ENCODE assay signal across 22 cellular contexts in genomic region chr11:115396533-115396932, GRCh38.
"Had no signal": no experiment of that assay in that cellular context is flagged by ENCODE, and none has a peak within 500 bp of the region (broad histone marks: within the 10 kb centered on the region; RNA-seq: fewer than 3 reads in every experiment).

No MANE protein-coding gene starts in this region.

- DNase-seq: activated CD4-positive, alpha-beta T cell treated with anti-CD3 and anti-CD28 coated beads for 4 hours; activated CD4-positive, alpha-beta T cell treated with anti-CD3 and anti-CD28 coated beads, Interleukin-2, amount 50 U/mL, for 4 hours; activated CD8-positive, alpha-beta memory T cell treated with anti-CD3 and anti-CD28 coated beads, Interleukin-2, amount 50 U/mL, for 48 hours; activated CD8-positive, alpha-beta T cell treated with anti-CD3 and anti-CD28 coated beads, Interleukin-2, amount 10 ng/mL, durations not matched to agents 7 days and 5 days; activated naive CD4-positive, alpha-beta T cell treated with anti-CD3 and anti-CD28 coated beads, Interleukin-2, amount 50 U/mL, for 16 hours; activated naive CD8-positive, alpha-beta T cell treated with anti-CD3 and anti-CD28 coated beads, Interleukin-2, amount 10 ng/mL, durations not matched to agents 7 days and 5 days; activated T-cell treated with anti-CD3 and anti-CD28 coated beads, Interleukin-2, amount 50 U/mL, for 1 hour; adrenal gland; anterior cingulate cortex; central memory CD4-positive, alpha-beta T cell; Kasumi-1; KBM-7; NCI-H1105 treated with DMSO at 0.1 percent for 48 hours; NCI-H1436 treated with DMSO at 0.1 percent for 48 hours; NCI-H187; NCI-H2171 treated with DMSO at 0.1 percent for 48 hours; NCI-H524 treated with DMSO at 0.1 percent for 48 hours; NCI-H774; PC-9; SHP77 treated with DMSO at 0.1 percent for 48 hours had no signal

- H3K4me1 Mint-ChIP-seq: activated naive CD8-positive, alpha-beta T cell treated with anti-CD3 and anti-CD28 coated beads, Interleukin-2, amount 10 ng/mL, durations not matched to agents 7 days and 5 days had no signal

- ATAC-seq: activated CD4-positive, CD25-positive, alpha-beta regulatory T cell treated with anti-CD3 and anti-CD28 coated beads, Interleukin-2, amount 50 U/mL, for 24 hours; activated CD8-positive, alpha-beta T cell treated with anti-CD3 and anti-CD28 coated beads, Interleukin-2, amount 10 ng/mL, durations not matched to agents 7 days and 5 days had no signal

- H3K36me3 Mint-ChIP-seq: activated naive CD8-positive, alpha-beta T cell treated with anti-CD3 and anti-CD28 coated beads, Interleukin-2, amount 10 ng/mL, durations not matched to agents 7 days and 5 days had no signal

- H3K27me3 Mint-ChIP-seq: activated naive CD8-positive, alpha-beta T cell treated with anti-CD3 and anti-CD28 coated beads, Interleukin-2, amount 10 ng/mL, durations not matched to agents 7 days and 5 days had no signal

- H3K9me3 Mint-ChIP-seq: activated naive CD8-positive, alpha-beta T cell treated with anti-CD3 and anti-CD28 coated beads, Interleukin-2, amount 10 ng/mL, durations not matched to agents 7 days and 5 days; T-helper 1 cell treated with Interleukin-12 subunit alpha and Interleukin-12 subunit beta and Interleukin-4 antibody, amounts not matched to agents 30 μg/mL and 1 μg/mL, for 36 hours had no signal

- H3K4me3 Mint-ChIP-seq: activated CD8-positive, alpha-beta T cell treated with anti-CD3 and anti-CD28 coated beads, Interleukin-2, amount 10 ng/mL, durations not matched to agents 7 days and 5 days; activated naive CD8-positive, alpha-beta T cell treated with anti-CD3 and anti-CD28 coated beads, Interleukin-2, amount 10 ng/mL, durations not matched to agents 7 days and 5 days; T-helper 1 cell treated with Interleukin-12 subunit alpha and Interleukin-12 subunit beta and Interleukin-4 antibody, amounts not matched to agents 30 μg/mL and 1 μg/mL, for 36 hours had no signal

- H3K27ac Mint-ChIP-seq: activated CD8-positive, alpha-beta T cell treated with anti-CD3 and anti-CD28 coated beads, Interleukin-2, amount 10 ng/mL, durations not matched to agents 7 days and 5 days; activated naive CD8-positive, alpha-beta T cell treated with anti-CD3 and anti-CD28 coated beads, Interleukin-2, amount 10 ng/mL, durations not matched to agents 7 days and 5 days; T-helper 1 cell treated with Interleukin-12 subunit alpha and Interleukin-12 subunit beta and Interleukin-4 antibody, amounts not matched to agents 30 μg/mL and 1 μg/mL, for 36 hours had no signal
